24 cellular contexts compared by ENCODE assay signal in genomic region chr14:104775073-104775489, GRCh38.
"Had no signal": no experiment of that assay in that cellular context is flagged by ENCODE, and none has a peak within 500 bp of the region (broad histone marks: within the 10 kb centered on the region; RNA-seq: fewer than 3 reads in every experiment).

No MANE protein-coding gene starts in this region.

- H3K27me3 ChIP-seq: dorsolateral prefrontal cortex, neural progenitor cell, ovary, right atrium auricular region, sigmoid colon, transverse colon, upper lobe of right lung, uterus had no signal

- H3K27ac Mint-ChIP-seq: immature natural killer cell; mesothelial cell of epicardium; neural progenitor cell; stimulated activated memory B cell treated with anti-CD40 and anti-IgM and Interleukin-4, amounts not matched to agents 10 μg/mL and 1 μg/mL and 100 μg/mL, for 72 hours had no signal

- H3K27ac ChIP-seq: dorsolateral prefrontal cortex, lower lobe of right lung, neural progenitor cell, ovary, right atrium auricular region, sigmoid colon, thoracic aorta, transverse colon, upper lobe of right lung, uterus had no signal

- H3K4me1 Mint-ChIP-seq: immature natural killer cell; naive thymus-derived CD4-positive, alpha-beta T cell; stimulated activated memory B cell treated with anti-CD40 and anti-IgM and Interleukin-4, amounts not matched to agents 10 μg/mL and 1 μg/mL and 100 μg/mL, for 72 hours had no signal

- H3K9me3 Mint-ChIP-seq: immature natural killer cell; mesothelial cell of epicardium; nephron; neural progenitor cell; stimulated activated memory B cell treated with anti-CD40 and anti-IgM and Interleukin-4, amounts not matched to agents 10 μg/mL and 1 μg/mL and 100 μg/mL, for 72 hours had no signal

- H3K9me3 ChIP-seq: lower lobe of right lung, mucosa of descending colon, ovary, sigmoid colon, thoracic aorta, transverse colon, upper lobe of right lung, uterus had no signal

- ATAC-seq: left ventricle myocardium superior; mucosa of descending colon; stimulated activated memory B cell treated with anti-CD40 and anti-IgM and Interleukin-4, amounts not matched to agents 10 μg/mL and 1 μg/mL and 100 μg/mL, for 72 hours; stimulated activated naive CD8-positive, alpha-beta T cell treated with anti-CD3 and anti-CD28 coated beads, Interleukin-15, Interleukin-2, amounts not matched to agents 100 U/mL and 50 U/mL, for 24 hours had no signal

- H3K4me3 Mint-ChIP-seq: immature natural killer cell; mesothelial cell of epicardium; naive thymus-derived CD4-positive, alpha-beta T cell; nephron; neural progenitor cell; stimulated activated memory B cell treated with anti-CD40 and anti-IgM and Interleukin-4, amounts not matched to agents 10 μg/mL and 1 μg/mL and 100 μg/mL, for 72 hours had no signal

- H3K4me3 ChIP-seq: dorsolateral prefrontal cortex, lower lobe of right lung, mucosa of descending colon, neural progenitor cell, ovary, right atrium auricular region, sigmoid colon, thoracic aorta, transverse colon, upper lobe of right lung, uterus had no signal

- H3K27me3 Mint-ChIP-seq: naive thymus-derived CD4-positive, alpha-beta T cell; stimulated activated memory B cell treated with anti-CD40 and anti-IgM and Interleukin-4, amounts not matched to agents 10 μg/mL and 1 μg/mL and 100 μg/mL, for 72 hours had no signal

- DNase-seq: cerebellar nuclear complex; dorsolateral prefrontal cortex; effector CD4-positive, alpha-beta T cell; hypothalamus; immature natural killer cell; left ventricle myocardium superior; mucosa of descending colon; naive thymus-derived CD4-positive, alpha-beta T cell; nucleus accumbens; ovary; sigmoid colon; stimulated activated CD4-positive, alpha-beta T cell treated with anti-CD3 and anti-CD28 coated beads, Interleukin-2, amount 100 ng/mL, for 24 hours; stimulated activated CD4-positive, alpha-beta T cell treated with anti-CD3 and anti-CD28 coated beads, Interleukin-4, amount 100 ng/mL, for 24 hours; stimulated activated naive CD8-positive, alpha-beta T cell treated with anti-CD3 and anti-CD28 coated beads, Interleukin-15, Interleukin-2, amounts not matched to agents 100 U/mL and 50 U/mL, for 24 hours; transverse colon; uterus had no signal

- H3K36me3 ChIP-seq: neural progenitor cell, ovary, uterus had no signal

- H3K4me1 ChIP-seq: neural progenitor cell, right atrium auricular region, sigmoid colon, transverse colon, upper lobe of right lung had no signal
